8 cellular contexts compared by ENCODE assay signal in genomic region chr5:162209005-162209605, GRCh38.
DNase-seq lines count a peak whose midpoint lies in the region; ATAC-seq and TF ChIP-seq lines count a peak whose summit lies in the region.

No MANE protein-coding gene starts in this region.

- H3K9me3 ChIP-seq in OCI-LY1 (ENCODE audit: low read length) = no peaks in the 10 kb centered on the region

- no peaks in the 10 kb centered on the region for H3K9me2 ChIP-seq in OCI-LY1 (ENCODE audit: low read depth, low read length)

- no peak overlapping the region for H3K27ac ChIP-seq in OCI-LY1 (ENCODE audit: low read depth, low read length, poor library complexity, severe bottlenecking)

- peak; percentile 16 for DNase-seq in GM12864 (ENCODE audit: low read depth)
- peak; percentile 3 for DNase-seq in epithelial cell of proximal tubule (ENCODE audit: low read depth)
- DNase-seq in putamen (ENCODE audit: low spot score) = peak; percentile 5
- DNase-seq in T1000 (lab: John Stamatoyannopoulos, UW) = no peak
- no peak for DNase-seq in NCI-H2227 treated with DMSO at 0.1 percent for 48 hours (lab: John Stamatoyannopoulos, UW)

- H3K4me3 ChIP-seq in GM12864 (ENCODE audit: low read depth, low read length) (no peak overlapping the region), OCI-LY1 (ENCODE audit: low read depth, low read length, poor library complexity, severe bottlenecking) (no peak overlapping the region), epithelial cell of proximal tubule (ENCODE audit: low read depth, low read length) (no peak overlapping the region)

- no peaks in the 10 kb centered on the region for H3K4me1 ChIP-seq in OCI-LY1 (ENCODE audit: insufficient read depth, low read length, severe bottlenecking)

- TF ChIP-seq CTCF in GM12864 (IDR thresholded peaks at IDR 0.05; ENCODE audit: low read depth, low read length, missing control alignments) (peak; percentile 67), OCI-LY1 (IDR thresholded peaks at IDR 0.05; ENCODE audit: low read length) (peak; percentile 54; the same call in 1 of the 2 replicates), epithelial cell of proximal tubule (conservative IDR thresholded peaks at IDR 0.05; ENCODE audit: low read depth, low read length) (peak; percentile 73)

- no peaks in the 10 kb centered on the region for H3K79me2 ChIP-seq in OCI-LY1 (ENCODE audit: insufficient read depth, low read length)

- no peak overlapping the region for H3K9ac ChIP-seq in OCI-LY1 (ENCODE audit: low read length)

- no peak overlapping the region for H3K4me2 ChIP-seq in OCI-LY1 (ENCODE audit: low read length)

- H3K27me3 ChIP-seq in OCI-LY1 (ENCODE audit: insufficient read depth, low read length) = no peaks in the 10 kb centered on the region

- H3F3A ChIP-seq in OCI-LY1 (ENCODE audit: insufficient read depth, low read length) = no peaks in the 10 kb centered on the region

- no peak overlapping the region for H2AFZ ChIP-seq in OCI-LY1 (ENCODE audit: low read length)

- no peaks in the 10 kb centered on the region for H3K36me3 ChIP-seq in OCI-LY1 (ENCODE audit: insufficient read depth, low read length)

- ATAC-seq in GM19372 (IDR thresholded peaks at IDR 0.05; ENCODE audit: low read depth, unreplicated experiment) = peak; percentile 91
- peak; percentile 97 for ATAC-seq in HG03139 (IDR thresholded peaks at IDR 0.05; ENCODE audit: unreplicated experiment)

- H4K20me1 ChIP-seq in OCI-LY1 (ENCODE audit: insufficient read depth, low read length) = no peaks in the 10 kb centered on the region

Comparison
In these comparisons a context has a peak if more than half of its experiments do, and no peak if none do; other contexts are left out.
1. DNase-seq: peak in GM12864 (single experiment), epithelial cell of proximal tubule (single experiment) and putamen (single experiment); none in T1000 (single experiment) and NCI-H2227 treated with DMSO at 0.1 percent for 48 hours (single experiment).
2. Peak in every context shown above with its lines, with median percentiles within 50 percentile points of each other: CTCF ChIP-seq.